In the genomic region with DNA sequence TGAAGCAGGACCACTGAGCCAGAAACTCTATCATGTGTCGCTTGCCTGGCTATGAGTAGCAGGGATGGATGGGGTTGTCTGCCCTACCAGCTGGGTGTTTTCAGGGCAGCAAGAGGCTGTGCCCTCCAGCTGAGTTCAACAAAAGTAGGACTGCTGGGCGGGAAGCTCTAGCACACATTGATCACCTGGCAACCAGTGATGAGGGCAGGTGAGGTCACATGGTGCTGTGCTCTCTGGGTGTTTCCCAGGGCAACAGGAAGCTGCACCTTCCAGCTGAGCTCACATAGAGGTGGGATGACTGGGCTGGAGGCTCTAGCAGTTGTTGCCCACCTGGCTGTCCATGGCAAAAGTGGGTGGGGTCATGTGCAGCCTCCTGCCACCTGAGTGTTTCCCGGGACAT, we compare ENCODE assay signal across 28 cellular contexts.
A peak's percentile ranks its signal among the peaks of the same experiment; 100 is the strongest.
DNase-seq lines count a peak whose midpoint lies in the region; ATAC-seq, FAIRE-seq and TF ChIP-seq lines count a peak whose summit lies in the region.
"Had no signal": no experiment of that assay in that cellular context is flagged by ENCODE, and none has a peak within 500 bp of the region (broad histone marks: within the 10 kb centered on the region; RNA-seq: fewer than 3 reads in every experiment).

No MANE protein-coding gene starts in this region.

- TF ChIP-seq EP300 in HepG2 (IDR thresholded peaks at IDR 0.05; ENCODE audit: low read depth in 2 of 2, low read length in 2 of 2) (no peak), HepG2 (CRISPR knock-in tag; IDR thresholded peaks at IDR 0.05; ENCODE audit: borderline replicate concordance) (no peak), ovary (IDR thresholded peaks at IDR 0.05) (no peak)

- TF ChIP-seq RAD21 in HepG2 (CRISPR knock-in tag; IDR thresholded peaks at IDR 0.05): no peak

- H3K27ac ChIP-seq in RWPE2 (ENCODE audit: poor library complexity, severe bottlenecking) (no peak overlapping the region), HepG2 (ENCODE audit: extremely low read length, insufficient read depth, low read length) (no peak overlapping the region), ovary (no peak overlapping the region)
- H3K27ac ChIP-seq: BLaER1, parathyroid adenoma, PC-9, thyroid gland had no signal

- CTCF ChIA-PET in HepG2 (lab: Yijun Ruan, JAX; ENCODE audit: low intra/inter-chr PET ratio, low total read pairs): no interaction called here

- TF ChIP-seq CTCF in RWPE2 (IDR thresholded peaks at IDR 0.05; ENCODE audit: poor library complexity, severe bottlenecking) (no peak), HepG2 (CRISPR knock-in tag; IDR thresholded peaks at IDR 0.05) (no peak), ovary (IDR thresholded peaks at IDR 0.05) (no peak)

- ATAC-seq in RWPE2 (ENCODE audit: low read depth) (0 out of 3 replicates have a peak, but pooled peaks have one; percentile 19), HepG2 (no peak), HG02938 (IDR thresholded peaks at IDR 0.05; ENCODE audit: unreplicated experiment) (no peak)
- ATAC-seq in activated CD4-positive, CD25-positive, alpha-beta regulatory T cell treated with anti-CD3 and anti-CD28 coated beads, Interleukin-2, amount 50 U/mL, for 24 hours: no peak
- ATAC-seq: activated T-helper 17 cell treated with anti-CD3 and anti-CD28 coated beads, Interleukin-2, amount 50 U/mL, for 72 hours; HCT116; right cardiac atrium had no signal

- intact Hi-C loops in HepG2 (cut with micrococcal nuclease; ENCODE audit: unreplicated experiment) (no loop called here), ovary (cut with DNase I) (no loop called here)

- DNase-seq in DMS153 (lab: John Stamatoyannopoulos, UW) (peak; percentile 86), NCI-H146 (lab: John Stamatoyannopoulos, UW) (peak; percentile 97), RWPE2 (ENCODE audit: low spot score) (no peak), HepG2 (ENCODE audit: low spot score) (no peak), NCI-H524 treated with DMSO at 0.1 percent for 48 hours (lab: John Stamatoyannopoulos, UW) (no peak), ovary (no peak)
- DNase-seq: activated CD4-positive, alpha-beta T cell treated with anti-CD3 and anti-CD28 coated beads, Interleukin-2, amount 50 U/mL, for 48 hours; activated CD8-positive, alpha-beta memory T cell treated with anti-CD3 and anti-CD28 coated beads, Interleukin-2, amount 50 U/mL, for 4 hours; anterior cingulate cortex; Caco-2; caudate nucleus; NCI-H1694 treated with DMSO at 0.1 percent for 48 hours; NCI-H526 treated with DMSO at 0.1 percent for 48 hours; PC-9; right cardiac atrium; SHP77 treated with DMSO at 0.1 percent for 48 hours; stimulated activated CD4-positive, alpha-beta T cell treated with anti-CD3 and anti-CD28 coated beads, Interleukin-12 subunit alpha, Interleukin-12 subunit beta, amount 100 ng/mL, for 4 hours; stimulated activated CD4-positive, alpha-beta T cell treated with anti-CD3 and anti-CD28 coated beads, Interleukin-4, amount 100 ng/mL, for 24 hours; stimulated activated naive CD8-positive, alpha-beta T cell treated with anti-CD3 and anti-CD28 coated beads, Interleukin-15, amount 100 ng/mL, for 72 hours; T-helper 9 cell; thyroid gland had no signal

- H3K9me3 ChIP-seq in RWPE2 (ENCODE audit: severe bottlenecking): no peaks in the 10 kb centered on the region
- H3K9me3 ChIP-seq in HepG2 (ENCODE audit: low read length): peaks cover 56% of the 10 kb centered on the region
- no peaks in the 10 kb centered on the region for H3K9me3 ChIP-seq in ovary
- H3K9me3 ChIP-seq: thyroid gland had no signal

- FAIRE-seq in HepG2 (lab: Jason Lieb, UNC): no peak
- FAIRE-seq: keratinocyte had no signal

- no TSS peak for BruUV-seq in HepG2 (replicated peaks; lab: Mats Ljungman, UMichigan)

- H3K4me3 ChIP-seq in RWPE2 (ENCODE audit: severe bottlenecking) (no peak overlapping the region), HepG2 (replicated peaks in 1 of 3; ENCODE audit: insufficient read depth in 1 of 3, low read depth in 2 of 3, low read length in 3 of 3) (no peak overlapping the region), ovary (no peak overlapping the region)
- H3K4me3 ChIP-seq: BLaER1, PC-9, thyroid gland had no signal

- no peaks in the 10 kb centered on the region for H3K36me3 ChIP-seq in RWPE2 (ENCODE audit: low read depth)
- no peaks in the 10 kb centered on the region for H3K36me3 ChIP-seq in HepG2 (replicated peaks in 1 of 2; ENCODE audit: control insufficient read depth in 1 of 2, insufficient read depth in 2 of 2, low read length in 2 of 2)
- H3K36me3 ChIP-seq in ovary: no peaks in the 10 kb centered on the region
- H3K36me3 ChIP-seq: BLaER1, thyroid gland had no signal

- H3K4me1 ChIP-seq in RWPE2 (ENCODE audit: insufficient read depth, poor library complexity, severe bottlenecking): no peaks in the 10 kb centered on the region
- no peaks in the 10 kb centered on the region for H3K4me1 ChIP-seq in HepG2 (ENCODE audit: insufficient read depth, low read length)
- no peaks in the 10 kb centered on the region for H3K4me1 ChIP-seq in ovary (ENCODE audit: insufficient read depth)
- H3K4me1 ChIP-seq: BLaER1, Caco-2, parathyroid adenoma, thyroid gland had no signal

- no peak overlapping the region for H3K4me2 ChIP-seq in HepG2 (ENCODE audit: low read depth, low read length)
- H3K4me2 ChIP-seq: BLaER1, PC-9 had no signal

- no peaks in the 10 kb centered on the region for H3K79me2 ChIP-seq in HepG2 (ENCODE audit: insufficient read depth, low read length)
- H3K79me2 ChIP-seq: parathyroid adenoma had no signal

- POLR2A ChIA-PET in HepG2 (lab: Yijun Ruan, JAX): no interaction called here

- WGBS in HepG2 (ENCODE audit: low lambda C conversion rate): 10% methylated on average over 3 of the region's 3 CpGs
- 79 to 91% (median 88%) methylated on average over 3 of the region's 3 CpGs for WGBS in ovary, 3 donors

- no peak overlapping the region for H3K9ac ChIP-seq in HepG2 (ENCODE audit: insufficient read depth, low read depth, low read length)
- H3K9ac ChIP-seq: BLaER1, parathyroid adenoma had no signal

- in situ Hi-C loops in HepG2 (cut with HindIII; ENCODE audit: extremely low pct_ligation_motif_present, low pct_unique_long_range_greater_than_20kb): no loop called here

- no peak for TF ChIP-seq POLR2A in HepG2 (IDR thresholded peaks at IDR 0.05; ENCODE audit: insufficient read depth in 1 of 2, low read depth in 2 of 2, low read length in 2 of 2)
- no peak for TF ChIP-seq POLR2A in ovary (IDR thresholded peaks at IDR 0.05)

- H4K20me1 ChIP-seq in HepG2 (ENCODE audit: insufficient read depth, low read length): no peaks in the 10 kb centered on the region
- H4K20me1 ChIP-seq: BLaER1 had no signal

- no peaks in the 10 kb centered on the region for H3K27me3 ChIP-seq in RWPE2 (ENCODE audit: insufficient read depth, poor library complexity, severe bottlenecking)
- no peaks in the 10 kb centered on the region for H3K27me3 ChIP-seq in HepG2 (ENCODE audit: control insufficient read depth in 1 of 2, insufficient read depth in 2 of 2, low read length in 2 of 2)
- no peaks in the 10 kb centered on the region for H3K27me3 ChIP-seq in ovary
- H3K27me3 ChIP-seq: BLaER1, thyroid gland had no signal

- H2AFZ ChIP-seq in HepG2 (ENCODE audit: low read length): no peak overlapping the region
- H2AFZ ChIP-seq: parathyroid adenoma, PC-9 had no signal

TF ChIP-seq in HepG2, 621 proteins besides CTCF, POLR2A, EP300 and RAD21:
- TF ChIP-seq RFX5 (IDR thresholded peaks at IDR 0.05; ENCODE audit: low read depth, low read length) (peak; percentile 63), MYC (CRISPR knock-in tag; IDR thresholded peaks at IDR 0.05; ENCODE audit: borderline replicate concordance) (no peak)

Comparison
In these comparisons a context has a peak if more than half of its experiments do, and no peak if none do; other contexts are left out.
1. DNase-seq: peak in DMS153 (single experiment) and NCI-H146 (single experiment); none in RWPE2 (single experiment), HepG2 (single experiment), NCI-H524 treated with DMSO at 0.1 percent for 48 hours (single experiment) and ovary (0 of 5).